24 cellular contexts compared by ENCODE assay signal in the genomic region with DNA sequence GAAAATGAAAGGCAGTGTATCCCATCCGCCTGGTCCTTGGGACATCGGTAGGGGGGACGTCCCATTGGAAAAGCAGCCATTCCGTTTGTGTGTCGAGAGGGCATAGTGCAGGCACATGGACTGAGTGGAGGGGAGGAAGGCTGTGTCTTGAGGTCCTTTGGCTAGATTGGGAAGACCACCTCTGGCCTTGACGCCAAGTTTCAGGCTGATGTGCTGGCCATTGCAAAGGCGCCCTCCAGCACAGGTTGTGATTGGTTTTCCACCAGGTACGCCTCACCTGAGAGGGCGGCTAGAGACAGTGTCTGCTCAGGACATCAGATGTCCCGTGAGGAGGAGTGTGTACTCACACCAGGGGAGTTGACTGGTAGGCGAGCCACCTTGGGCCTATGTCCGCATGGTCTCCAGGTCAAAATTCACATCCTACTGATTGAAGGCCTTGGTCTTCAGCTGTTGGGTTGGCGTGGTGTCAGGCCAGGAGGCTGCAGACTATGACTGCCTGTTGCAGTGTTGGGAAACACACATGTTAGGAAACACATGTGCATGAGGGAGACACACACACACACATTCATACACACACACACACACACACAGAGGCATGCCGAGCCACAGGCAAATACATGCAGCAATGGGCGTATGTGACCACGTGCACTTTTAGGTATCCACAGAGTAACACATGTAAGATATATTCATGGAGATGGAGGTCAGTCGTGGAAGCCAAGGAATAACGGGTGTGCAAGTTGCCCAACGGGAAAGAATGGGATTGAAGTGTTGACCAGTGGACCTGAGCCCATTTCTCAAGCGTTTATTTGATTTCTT.
DNase-seq lines count a peak whose midpoint lies in the region; ATAC-seq and TF ChIP-seq lines count a peak whose summit lies in the region.
"Had no signal": no experiment of that assay in that cellular context is flagged by ENCODE, and none has a peak within 500 bp of the region (broad histone marks: within the 10 kb centered on the region; RNA-seq: fewer than 3 reads in every experiment).

No MANE protein-coding gene starts in this region.

- peaks cover 98% of the 10 kb centered on the region for H3K36me3 ChIP-seq in right atrium auricular region
- H3K36me3 ChIP-seq in left ventricle myocardium inferior = peaks cover 99% of the 10 kb centered on the region
- peaks cover 71% of the 10 kb centered on the region for H3K36me3 ChIP-seq in rectal smooth muscle tissue (ENCODE audit: control insufficient read depth, insufficient read depth, low read length)
- H3K36me3 ChIP-seq: MG63 had no signal

- H3K27ac ChIP-seq in right atrium auricular region (no peak overlapping the region), left ventricle myocardium inferior (replicated peaks) (no peak overlapping the region), rectal smooth muscle tissue (ENCODE audit: low read depth, low read length) (no peak overlapping the region)
- H3K27ac ChIP-seq: brain microvascular endothelial cell, parathyroid adenoma, skin epidermis had no signal

- H3K4me3 ChIP-seq in right atrium auricular region (no peak overlapping the region), left ventricle myocardium inferior (no peak overlapping the region), rectal smooth muscle tissue (ENCODE audit: low read length) (peak overlapping the region; percentile 27)
- H3K4me3 ChIP-seq: MG63, skin epidermis had no signal

- H3K9me3 ChIP-seq in right atrium auricular region (peaks cover 75 to 100% of the 10 kb centered on the region in 2 donors), left ventricle myocardium inferior (replicated peaks) (peaks cover 99% of the 10 kb centered on the region)
- H3K9me3 ChIP-seq: MG63 had no signal

- DNase-seq in right atrium auricular region (ENCODE audit: low spot score) (peak; percentile 30), left ventricle myocardium inferior (no peak), left lobe of liver (ENCODE audit: low spot score) (peak; percentile 12), mucosa of gallbladder (ENCODE audit: low spot score) (no peak), CD1c-positive myeloid dendritic cell (ENCODE audit: extremely low spot score) (no peak)
- DNase-seq in stimulated activated naive CD4-positive, alpha-beta T cell (lab: John Stamatoyannopoulos, UW) = no peak
- DNase-seq: activated naive CD8-positive, alpha-beta T cell treated with anti-CD3 and anti-CD28 coated beads, Interleukin-2, amount 50 U/mL, for 24 hours; brain microvascular endothelial cell; CD4-positive, alpha-beta T cell; DMS153; MG63; NCI-H1417 treated with DMSO at 0.1 percent for 48 hours; NCI-H2171 treated with DMSO at 0.1 percent for 48 hours; NCI-H69; RPMI8226; stimulated activated CD4-positive, alpha-beta T cell treated with anti-CD3 and anti-CD28 coated beads, Interleukin-2, amount 100 ng/mL, for 48 hours; T-helper 9 cell had no signal

- H3K9ac ChIP-seq in rectal smooth muscle tissue (ENCODE audit: low read length) = no peak overlapping the region
- H3K9ac ChIP-seq: parathyroid adenoma had no signal

- ATAC-seq in left lobe of liver (no peak), HG03039 (IDR thresholded peaks at IDR 0.05; ENCODE audit: unreplicated experiment) (no peak)
- ATAC-seq: activated naive CD8-positive, alpha-beta T cell treated with anti-CD3 and anti-CD28 coated beads, Interleukin-2, amount 50 U/mL, for 24 hours; naive thymus-derived CD4-positive, alpha-beta T cell; SK-N-SH treated with all-trans-retinoic acid at 6 μM for 48 hours; WTC11 had no signal

- intact Hi-C loops in left ventricle myocardium inferior (cut with micrococcal nuclease) = no loop called here

- H3K27me3 ChIP-seq in right atrium auricular region (no peaks in the 10 kb centered on the region), left ventricle myocardium inferior (ENCODE audit: low read depth) (no peaks in the 10 kb centered on the region), rectal smooth muscle tissue (ENCODE audit: control insufficient read depth, insufficient read depth, low read length) (no peaks in the 10 kb centered on the region)
- H3K27me3 ChIP-seq: brain microvascular endothelial cell, MG63 had no signal

- H3K4me1 ChIP-seq in right atrium auricular region (no peaks in the 10 kb centered on the region), left ventricle myocardium inferior (no peaks in the 10 kb centered on the region), rectal smooth muscle tissue (ENCODE audit: control insufficient read depth, insufficient read depth, low read length) (no peaks in the 10 kb centered on the region)
- H3K4me1 ChIP-seq: parathyroid adenoma had no signal

- no peak for TF ChIP-seq CTCF in right atrium auricular region (IDR thresholded peaks at IDR 0.05)
- no peak for TF ChIP-seq CTCF in left ventricle myocardium inferior (IDR thresholded peaks at IDR 0.05; ENCODE audit: borderline replicate concordance)

Comparison
In these comparisons a context has a peak if more than half of its experiments do, and no peak if none do; other contexts are left out.
1. DNase-seq: peak in right atrium auricular region (single experiment) and left lobe of liver (single experiment); none in left ventricle myocardium inferior (single experiment), mucosa of gallbladder (single experiment), CD1c-positive myeloid dendritic cell (single experiment) and stimulated activated naive CD4-positive, alpha-beta T cell (0 of 6).